Comparison of ENCODE assay signal across 14 cellular contexts in genomic region chr17:40106089-40106759, GRCh38. TPM values are rescaled to one million over a fixed set of nuclear protein-coding genes. Genes with fewer than 3 reads are reported as not detected.
DNase-seq lines count a peak whose midpoint lies in the region; ATAC-seq, FAIRE-seq and TF ChIP-seq lines count a peak whose summit lies in the region.
"Had no signal": no experiment of that assay in that cellular context is flagged by ENCODE, and none has a peak within 500 bp of the region (broad histone marks: within the 10 kb centered on the region; RNA-seq: fewer than 3 reads in every experiment).

No MANE protein-coding gene starts in this region.

- no peaks in the 10 kb centered on the region for H4K20me1 ChIP-seq in HepG2 (ENCODE audit: insufficient read depth, low read length)

- in situ Hi-C loops in HepG2 (cut with HindIII; ENCODE audit: extremely low pct_ligation_motif_present, low pct_unique_long_range_greater_than_20kb): no loop called here

- TF ChIP-seq POLR2A in GM12891 (IDR thresholded peaks at IDR 0.05; ENCODE audit: low read depth, low read length) (no peak), HepG2 (IDR thresholded peaks at IDR 0.05; ENCODE audit: insufficient read depth in 1 of 2, low read depth in 2 of 2, low read length in 2 of 2) (no peak), spleen (IDR thresholded peaks at IDR 0.05) (no peak)

- no peaks in the 10 kb centered on the region for H3K9me3 ChIP-seq in adipocyte (ENCODE audit: control insufficient read depth, low read length)
- no peaks in the 10 kb centered on the region for H3K9me3 ChIP-seq in HepG2 (ENCODE audit: low read length)
- H3K9me3 ChIP-seq in spleen: no peaks in the 10 kb centered on the region
- H3K9me3 ChIP-seq: MG63 had no signal

- POLR2A ChIA-PET in HepG2 (lab: Yijun Ruan, JAX): interaction anchor here (1.2 to 1.7 kb wide), 5 partner anchors 8 to 34 kb away, joined by 3 to 16 read pairs (median 5); partner anchors contain the start of genes CASC3 and MSL1

- no peak overlapping the region for H2AFZ ChIP-seq in HepG2 (ENCODE audit: low read length)
- H2AFZ ChIP-seq: GM23248 had no signal

- intact Hi-C loops in HepG2 (cut with micrococcal nuclease; ENCODE audit: unreplicated experiment) (loop anchor here (5.0 to 10.0 kb wide), 2 partner anchors 181 to 1354 kb away; partner anchors contain the start of genes LRRC3C, ORMDL3 and PSMB3), spleen (cut with DNase I; ENCODE audit: low total_unique reads) (no loop called here)

- peak overlapping the region; percentile 79 for H3K4me2 ChIP-seq in HepG2 (ENCODE audit: low read depth, low read length)

- CTCF ChIA-PET in HepG2 (lab: Yijun Ruan, JAX; ENCODE audit: low intra/inter-chr PET ratio, low total read pairs): no interaction called here

- no peaks in the 10 kb centered on the region for H3K79me2 ChIP-seq in HepG2 (ENCODE audit: insufficient read depth, low read length)

- FAIRE-seq in GM12891 (lab: Jason Lieb, UNC) (no peak), HepG2 (lab: Jason Lieb, UNC) (no peak)
- FAIRE-seq: D721Med had no signal

- peaks cover 72% of the 10 kb centered on the region for H3K4me1 ChIP-seq in adipocyte (ENCODE audit: control insufficient read depth, insufficient read depth, low read length)
- peaks cover 100% of the 10 kb centered on the region for H3K4me1 ChIP-seq in HepG2 (ENCODE audit: insufficient read depth, low read length)
- H3K4me1 ChIP-seq in spleen: peaks cover 54 to 100% (median 87%) of the 10 kb centered on the region in 6 donors

- no peak for TF ChIP-seq RAD21 in HepG2 (CRISPR knock-in tag; IDR thresholded peaks at IDR 0.05)

- BruUV-seq in HepG2 (replicated peaks; lab: Mats Ljungman, UMichigan): no TSS peak

- no peak overlapping the region for H3K27ac ChIP-seq in HepG2 (ENCODE audit: extremely low read length, insufficient read depth, low read length)
- peak overlapping the region; percentile 29 to 91 (median 88) for H3K27ac ChIP-seq in spleen
- H3K27ac ChIP-seq: cardiac muscle cell had no signal

- TF ChIP-seq CTCF in HepG2 (CRISPR knock-in tag; IDR thresholded peaks at IDR 0.05) (no peak), spleen (IDR thresholded peaks at IDR 0.05 in 8 of 11, conservative IDR thresholded peaks at IDR 0.05 in 3 of 11) (no peak)

- no peaks in the 10 kb centered on the region for H3K27me3 ChIP-seq in adipocyte (replicated peaks; ENCODE audit: control insufficient read depth, insufficient read depth, low read length)
- H3K27me3 ChIP-seq in HepG2 (ENCODE audit: control insufficient read depth in 1 of 2, insufficient read depth in 2 of 2, low read length in 2 of 2): peaks cover 0 to 9% of the 10 kb centered on the region in 2 experiments; a peak in 1 of 5 replicates
- H3K27me3 ChIP-seq in spleen (replicated peaks in 1 of 7): no peaks in the 10 kb centered on the region
- H3K27me3 ChIP-seq: cardiac muscle cell, MG63 had no signal

- H3K4me3 ChIP-seq in adipocyte (ENCODE audit: low read length): no peak overlapping the region
- H3K4me3 ChIP-seq in HepG2 (replicated peaks in 1 of 3; ENCODE audit: insufficient read depth in 1 of 3, low read depth in 2 of 3, low read length in 3 of 3): peak overlapping the region in 1 of 3 experiments; percentile 36; a peak in 1 of 6 replicates
- H3K4me3 ChIP-seq in spleen: no peak overlapping the region
- H3K4me3 ChIP-seq: cardiac muscle cell, GM23248, MG63 had no signal

- peak overlapping the region; percentile 81 for H3K9ac ChIP-seq in adipocyte (ENCODE audit: low read length)
- no peak overlapping the region for H3K9ac ChIP-seq in HepG2 (ENCODE audit: insufficient read depth, low read depth, low read length)

- H3K36me3 ChIP-seq in adipocyte (ENCODE audit: control insufficient read depth, insufficient read depth, low read length, severe bottlenecking): no peaks in the 10 kb centered on the region
- no peaks in the 10 kb centered on the region for H3K36me3 ChIP-seq in HepG2 (replicated peaks in 1 of 2; ENCODE audit: control insufficient read depth in 1 of 2, insufficient read depth in 2 of 2, low read length in 2 of 2)
- H3K36me3 ChIP-seq in spleen: no peaks in the 10 kb centered on the region
- H3K36me3 ChIP-seq: cardiac muscle cell, MG63 had no signal

- DNase-seq in GM12891 (ENCODE audit: insufficient read length, low spot score) (no peak), adipocyte (ENCODE audit: low read depth) (no peak), HepG2 (ENCODE audit: low spot score) (no peak), spleen (no peak), NCI-H345 treated with DMSO at 0.1 percent for 48 hours (lab: John Stamatoyannopoulos, UW; ENCODE audit: unreplicated experiment) (no peak), UCSD-AML1 (lab: John Stamatoyannopoulos, UW; ENCODE audit: unreplicated experiment) (no peak)
- DNase-seq in stimulated activated CD4-positive, alpha-beta T cell treated with anti-CD3 and anti-CD28 coated beads, Interleukin-15, amount 100 ng/mL, for 24 hours: no peak
- DNase-seq: glutamatergic neuron, GM23248, MG63, NCI-H748 treated with DMSO at 0.1 percent for 48 hours had no signal

- ATAC-seq in HepG2: no peak
- ATAC-seq in GM21447 (IDR thresholded peaks at IDR 0.05; ENCODE audit: unreplicated experiment): no peak

- 85% methylated on average over 3 of the region's 3 CpGs for WGBS in HepG2 (ENCODE audit: low lambda C conversion rate)
- 46 to 81% (median 64%) methylated on average over 3 of the region's 3 CpGs for WGBS in spleen, 5 donors

- no peak for TF ChIP-seq EP300 in HepG2 (IDR thresholded peaks at IDR 0.05; ENCODE audit: low read depth in 2 of 2, low read length in 2 of 2)
- no peak for TF ChIP-seq EP300 in HepG2 (CRISPR knock-in tag; IDR thresholded peaks at IDR 0.05; ENCODE audit: borderline replicate concordance)

RNA-seq across cellular contexts. Expression of gene NR1D1, which starts 5.8 kb away (rescaled TPM):
- 1.6 TPM for polyA plus RNA-seq in GM12891 (2012; ENCODE audit: low read depth, missing spikeins)
- total RNA-seq in HepG2 (2016; rRNA removed; fragmentation: Illumina TruSeq; extraction: Trizol) (1.4 and 2.1 TPM in 2 replicates), spleen (10 to 100 TPM in 4 of 7 donors, 1 to 10 TPM in 3; 5.5 to 15.8 (median 10.2) TPM)
- total RNA-seq in HepG2 (2016; cell fraction: cytosol; rRNA removed; fragmentation: Illumina TruSeq; extraction: Trizol; ENCODE audit: low read depth): 0.88 and 1.1 TPM in 2 replicates
- total RNA-seq in HepG2 (2016; cell fraction: insoluble cytoplasmic fraction; rRNA removed; fragmentation: Illumina TruSeq; extraction: Trizol): 1.2 and 1.8 TPM in 2 replicates
- 2.2 and 2.4 TPM in 2 replicates for total RNA-seq in HepG2 (2016; cell fraction: membrane; rRNA removed; fragmentation: Illumina TruSeq; extraction: Trizol)
- 3.4 and 4.3 TPM in 2 replicates for total RNA-seq in HepG2 (2016; cell fraction: nucleus; rRNA removed; fragmentation: Illumina TruSeq; extraction: Trizol)
- polyA plus RNA-seq in HepG2 (2011; rRNA removed) (2.7 and 3.6 TPM in 2 replicates), spleen (1 to 10 TPM; 3.3 to 6.4 (median 5.2) TPM)
- 1.5 and 1.6 TPM in 2 replicates for polyA plus RNA-seq in HepG2 (2011; cell fraction: cytosol; rRNA removed)
- polyA plus RNA-seq in HepG2 (2011; cell fraction: nucleus; rRNA removed): 20.3 and 22.7 TPM in 2 replicates
- 11.1 and 19.6 TPM in 2 replicates for polyA plus RNA-seq in HepG2 (2012)
- polyA plus RNA-seq in HepG2 (2016; cell fraction: cytosol; fragmentation: Illumina TruSeq; extraction: Trizol; ENCODE audit: low read depth): 0.95 and 1.1 TPM in 2 replicates
- 3.8 and 5.8 TPM in 2 replicates for polyA plus RNA-seq in HepG2 (2016; cell fraction: insoluble cytoplasmic fraction; fragmentation: Illumina TruSeq; extraction: Trizol; ENCODE audit: low read depth)
- 2.5 and 3.4 TPM in 2 replicates for polyA plus RNA-seq in HepG2 (2016; cell fraction: membrane; fragmentation: Illumina TruSeq; extraction: Trizol; ENCODE audit: low read depth)
- 9.5 and 10.0 TPM in 2 replicates for polyA plus RNA-seq in HepG2 (2016; cell fraction: nucleus; fragmentation: Illumina TruSeq; extraction: Trizol; ENCODE audit: insufficient read depth, low read depth)
- polyA minus RNA-seq in HepG2 (2011; rRNA and poly(A)+ RNA removed; ENCODE audit: low replicate concordance): 3.3 and 6.7 TPM in 2 replicates
- polyA minus RNA-seq in HepG2 (2011; cell fraction: cytosol; rRNA and poly(A)+ RNA removed): 4.5 and 6.5 TPM in 2 replicates
- polyA minus RNA-seq in HepG2 (2011; cell fraction: nucleus; rRNA and poly(A)+ RNA removed): 7.6 and 8.1 TPM in 2 replicates

RNA-seq across cellular contexts. Expression of gene MSL1, which starts 15.5 kb away (rescaled TPM):
- 42.1 TPM for polyA plus RNA-seq in GM12891 (2012; ENCODE audit: low read depth, missing spikeins)
- total RNA-seq in HepG2 (2016; rRNA removed; fragmentation: Illumina TruSeq; extraction: Trizol): 76.1 and 88.5 TPM in 2 replicates
- total RNA-seq in HepG2 (2016; cell fraction: cytosol; rRNA removed; fragmentation: Illumina TruSeq; extraction: Trizol; ENCODE audit: low read depth): 23.3 and 23.6 TPM in 2 replicates
- total RNA-seq in HepG2 (2016; cell fraction: insoluble cytoplasmic fraction; rRNA removed; fragmentation: Illumina TruSeq; extraction: Trizol): 62.6 and 89.2 TPM in 2 replicates
- total RNA-seq in HepG2 (2016; cell fraction: membrane; rRNA removed; fragmentation: Illumina TruSeq; extraction: Trizol): 50.5 and 57.1 TPM in 2 replicates
- total RNA-seq in HepG2 (2016; cell fraction: nucleus; rRNA removed; fragmentation: Illumina TruSeq; extraction: Trizol): 82.0 and 93.0 TPM in 2 replicates
- polyA plus RNA-seq in HepG2 (2011; rRNA removed): 54.6 and 63.8 TPM in 2 replicates
- 19.7 and 28.8 TPM in 2 replicates for polyA plus RNA-seq in HepG2 (2011; cell fraction: cytosol; rRNA removed)
- polyA plus RNA-seq in HepG2 (2011; cell fraction: nucleus; rRNA removed): 90.9 and 114 TPM in 2 replicates
- polyA plus RNA-seq in HepG2 (2012): 89.3 and 98.8 TPM in 2 replicates
- polyA plus RNA-seq in HepG2 (2016; cell fraction: cytosol; fragmentation: Illumina TruSeq; extraction: Trizol; ENCODE audit: low read depth): 10.1 and 10.5 TPM in 2 replicates
- polyA plus RNA-seq in HepG2 (2016; cell fraction: insoluble cytoplasmic fraction; fragmentation: Illumina TruSeq; extraction: Trizol; ENCODE audit: low read depth): 77.5 and 94.3 TPM in 2 replicates
- 34.7 and 36.6 TPM in 2 replicates for polyA plus RNA-seq in HepG2 (2016; cell fraction: membrane; fragmentation: Illumina TruSeq; extraction: Trizol; ENCODE audit: low read depth)
- polyA plus RNA-seq in HepG2 (2016; cell fraction: nucleus; fragmentation: Illumina TruSeq; extraction: Trizol; ENCODE audit: insufficient read depth, low read depth): 173 TPM in 2 replicates
- polyA minus RNA-seq in HepG2 (2011; rRNA and poly(A)+ RNA removed; ENCODE audit: low replicate concordance): 21.1 and 21.8 TPM in 2 replicates
- polyA minus RNA-seq in HepG2 (2011; cell fraction: cytosol; rRNA and poly(A)+ RNA removed): 50.3 and 50.4 TPM in 2 replicates
- 107 and 131 TPM in 2 replicates for polyA minus RNA-seq in HepG2 (2011; cell fraction: nucleus; rRNA and poly(A)+ RNA removed)
- 100 to 1,000 TPM; 101 to 154 (median 127) TPM for total RNA-seq in spleen
- 10 to 100 TPM; 52.6 to 85.0 (median 73.3) TPM for polyA plus RNA-seq in spleen

RNA-seq across cellular contexts. Expression of gene CASC3, which starts 34.1 kb away (rescaled TPM):
- polyA plus RNA-seq in GM12891 (2012; ENCODE audit: low read depth, missing spikeins): 34.8 TPM
- total RNA-seq in HepG2 (2016; rRNA removed; fragmentation: Illumina TruSeq; extraction: Trizol) (29.6 and 30.8 TPM in 2 replicates), spleen (100 to 1,000 TPM in 1 of 7 donors, 10 to 100 TPM in 6; 67.0 to 105 (median 78.5) TPM)
- total RNA-seq in HepG2 (2016; cell fraction: cytosol; rRNA removed; fragmentation: Illumina TruSeq; extraction: Trizol; ENCODE audit: low read depth): 27.8 and 32.3 TPM in 2 replicates
- total RNA-seq in HepG2 (2016; cell fraction: insoluble cytoplasmic fraction; rRNA removed; fragmentation: Illumina TruSeq; extraction: Trizol): 26.4 and 32.2 TPM in 2 replicates
- 28.8 and 30.1 TPM in 2 replicates for total RNA-seq in HepG2 (2016; cell fraction: membrane; rRNA removed; fragmentation: Illumina TruSeq; extraction: Trizol)
- total RNA-seq in HepG2 (2016; cell fraction: nucleus; rRNA removed; fragmentation: Illumina TruSeq; extraction: Trizol): 30.8 and 38.1 TPM in 2 replicates
- polyA plus RNA-seq in HepG2 (2011; rRNA removed) (60.9 and 62.9 TPM in 2 replicates), spleen (10 to 100 TPM; 20.2 to 38.9 (median 35.0) TPM)
- 25.1 and 35.9 TPM in 2 replicates for polyA plus RNA-seq in HepG2 (2011; cell fraction: cytosol; rRNA removed)
- 142 and 152 TPM in 2 replicates for polyA plus RNA-seq in HepG2 (2011; cell fraction: nucleus; rRNA removed)
- polyA plus RNA-seq in HepG2 (2012): 70.7 and 76.1 TPM in 2 replicates
- 5.4 and 6.1 TPM in 2 replicates for polyA plus RNA-seq in HepG2 (2016; cell fraction: cytosol; fragmentation: Illumina TruSeq; extraction: Trizol; ENCODE audit: low read depth)
- polyA plus RNA-seq in HepG2 (2016; cell fraction: insoluble cytoplasmic fraction; fragmentation: Illumina TruSeq; extraction: Trizol; ENCODE audit: low read depth): 32.0 and 41.3 TPM in 2 replicates
- 18.7 and 20.0 TPM in 2 replicates for polyA plus RNA-seq in HepG2 (2016; cell fraction: membrane; fragmentation: Illumina TruSeq; extraction: Trizol; ENCODE audit: low read depth)
- polyA plus RNA-seq in HepG2 (2016; cell fraction: nucleus; fragmentation: Illumina TruSeq; extraction: Trizol; ENCODE audit: insufficient read depth, low read depth): 74.6 and 84.0 TPM in 2 replicates
- polyA minus RNA-seq in HepG2 (2011; rRNA and poly(A)+ RNA removed; ENCODE audit: low replicate concordance): 60.8 and 70.8 TPM in 2 replicates
- 20.8 and 24.8 TPM in 2 replicates for polyA minus RNA-seq in HepG2 (2011; cell fraction: cytosol; rRNA and poly(A)+ RNA removed)
- 59.5 and 60.8 TPM in 2 replicates for polyA minus RNA-seq in HepG2 (2011; cell fraction: nucleus; rRNA and poly(A)+ RNA removed)

RNA-seq across cellular contexts. Expression of gene THRA, which starts 43.5 kb away (rescaled TPM):
- polyA plus RNA-seq in GM12891 (2012; ENCODE audit: low read depth, missing spikeins): 1.9 TPM
- total RNA-seq in HepG2 (2016; rRNA removed; fragmentation: Illumina TruSeq; extraction: Trizol) (9.9 and 10.4 TPM in 2 replicates), spleen (10 to 100 TPM; 14.6 to 36.1 (median 19.7) TPM)
- total RNA-seq in HepG2 (2016; cell fraction: cytosol; rRNA removed; fragmentation: Illumina TruSeq; extraction: Trizol; ENCODE audit: low read depth): 4.9 and 5.0 TPM in 2 replicates
- total RNA-seq in HepG2 (2016; cell fraction: insoluble cytoplasmic fraction; rRNA removed; fragmentation: Illumina TruSeq; extraction: Trizol): 8.1 and 10.9 TPM in 2 replicates
- total RNA-seq in HepG2 (2016; cell fraction: membrane; rRNA removed; fragmentation: Illumina TruSeq; extraction: Trizol): 12.8 TPM in 2 replicates
- total RNA-seq in HepG2 (2016; cell fraction: nucleus; rRNA removed; fragmentation: Illumina TruSeq; extraction: Trizol): 5.9 and 6.8 TPM in 2 replicates
- polyA plus RNA-seq in HepG2 (2011; rRNA removed) (8.0 and 8.6 TPM in 2 replicates), spleen (10 to 100 TPM in 1 of 3 donors, 1 to 10 TPM in 2; 3.9 to 12.9 (median 4.7) TPM)
- polyA plus RNA-seq in HepG2 (2011; cell fraction: cytosol; rRNA removed): 7.7 and 8.0 TPM in 2 replicates
- polyA plus RNA-seq in HepG2 (2011; cell fraction: nucleus; rRNA removed): 12.1 and 13.6 TPM in 2 replicates
- polyA plus RNA-seq in HepG2 (2012): 11.6 and 15.5 TPM in 2 replicates
- 4.3 TPM in 2 replicates for polyA plus RNA-seq in HepG2 (2016; cell fraction: cytosol; fragmentation: Illumina TruSeq; extraction: Trizol; ENCODE audit: low read depth)
- 8.0 and 12.4 TPM in 2 replicates for polyA plus RNA-seq in HepG2 (2016; cell fraction: insoluble cytoplasmic fraction; fragmentation: Illumina TruSeq; extraction: Trizol; ENCODE audit: low read depth)
- polyA plus RNA-seq in HepG2 (2016; cell fraction: membrane; fragmentation: Illumina TruSeq; extraction: Trizol; ENCODE audit: low read depth): 9.9 and 10.7 TPM in 2 replicates
- 11.5 and 12.3 TPM in 2 replicates for polyA plus RNA-seq in HepG2 (2016; cell fraction: nucleus; fragmentation: Illumina TruSeq; extraction: Trizol; ENCODE audit: insufficient read depth, low read depth)
- polyA minus RNA-seq in HepG2 (2011; rRNA and poly(A)+ RNA removed; ENCODE audit: low replicate concordance): 14.3 and 17.9 TPM in 2 replicates
- 5.3 and 7.4 TPM in 2 replicates for polyA minus RNA-seq in HepG2 (2011; cell fraction: cytosol; rRNA and poly(A)+ RNA removed)
- polyA minus RNA-seq in HepG2 (2011; cell fraction: nucleus; rRNA and poly(A)+ RNA removed): 7.2 and 7.5 TPM in 2 replicates

RNA-seq across cellular contexts. Expression of gene MED24, which starts 52.0 kb away (rescaled TPM):
- 41.6 TPM for polyA plus RNA-seq in GM12891 (2012; ENCODE audit: low read depth, missing spikeins)
- total RNA-seq in HepG2 (2016; rRNA removed; fragmentation: Illumina TruSeq; extraction: Trizol): 51.1 and 66.5 TPM in 2 replicates
- total RNA-seq in HepG2 (2016; cell fraction: cytosol; rRNA removed; fragmentation: Illumina TruSeq; extraction: Trizol; ENCODE audit: low read depth): 14.5 and 17.6 TPM in 2 replicates
- 50.7 and 65.1 TPM in 2 replicates for total RNA-seq in HepG2 (2016; cell fraction: insoluble cytoplasmic fraction; rRNA removed; fragmentation: Illumina TruSeq; extraction: Trizol)
- 26.0 and 27.2 TPM in 2 replicates for total RNA-seq in HepG2 (2016; cell fraction: membrane; rRNA removed; fragmentation: Illumina TruSeq; extraction: Trizol)
- 65.1 and 70.6 TPM in 2 replicates for total RNA-seq in HepG2 (2016; cell fraction: nucleus; rRNA removed; fragmentation: Illumina TruSeq; extraction: Trizol)
- polyA plus RNA-seq in HepG2 (2011; rRNA removed): 67.7 and 78.0 TPM in 2 replicates
- polyA plus RNA-seq in HepG2 (2011; cell fraction: cytosol; rRNA removed): 28.7 and 32.2 TPM in 2 replicates
- 613 and 896 TPM in 2 replicates for polyA plus RNA-seq in HepG2 (2011; cell fraction: nucleus; rRNA removed)
- polyA plus RNA-seq in HepG2 (2012): 70.6 and 74.6 TPM in 2 replicates
- 9.7 and 12.0 TPM in 2 replicates for polyA plus RNA-seq in HepG2 (2016; cell fraction: cytosol; fragmentation: Illumina TruSeq; extraction: Trizol; ENCODE audit: low read depth)
- polyA plus RNA-seq in HepG2 (2016; cell fraction: insoluble cytoplasmic fraction; fragmentation: Illumina TruSeq; extraction: Trizol; ENCODE audit: low read depth): 46.8 and 59.5 TPM in 2 replicates
- 20.4 and 23.8 TPM in 2 replicates for polyA plus RNA-seq in HepG2 (2016; cell fraction: membrane; fragmentation: Illumina TruSeq; extraction: Trizol; ENCODE audit: low read depth)
- polyA plus RNA-seq in HepG2 (2016; cell fraction: nucleus; fragmentation: Illumina TruSeq; extraction: Trizol; ENCODE audit: insufficient read depth, low read depth): 182 and 188 TPM in 2 replicates
- polyA minus RNA-seq in HepG2 (2011; rRNA and poly(A)+ RNA removed; ENCODE audit: low replicate concordance): 133 and 240 TPM in 2 replicates
- polyA minus RNA-seq in HepG2 (2011; cell fraction: cytosol; rRNA and poly(A)+ RNA removed): 49.1 and 58.4 TPM in 2 replicates
- polyA minus RNA-seq in HepG2 (2011; cell fraction: nucleus; rRNA and poly(A)+ RNA removed): 159 and 161 TPM in 2 replicates
- total RNA-seq in spleen: 100 to 1,000 TPM in 1 of 7 donors, 10 to 100 TPM in 6; 71.7 to 102 (median 79.1) TPM
- polyA plus RNA-seq in spleen: 10 to 100 TPM; 29.2 to 54.4 (median 42.7) TPM
